In the genomic region with DNA sequence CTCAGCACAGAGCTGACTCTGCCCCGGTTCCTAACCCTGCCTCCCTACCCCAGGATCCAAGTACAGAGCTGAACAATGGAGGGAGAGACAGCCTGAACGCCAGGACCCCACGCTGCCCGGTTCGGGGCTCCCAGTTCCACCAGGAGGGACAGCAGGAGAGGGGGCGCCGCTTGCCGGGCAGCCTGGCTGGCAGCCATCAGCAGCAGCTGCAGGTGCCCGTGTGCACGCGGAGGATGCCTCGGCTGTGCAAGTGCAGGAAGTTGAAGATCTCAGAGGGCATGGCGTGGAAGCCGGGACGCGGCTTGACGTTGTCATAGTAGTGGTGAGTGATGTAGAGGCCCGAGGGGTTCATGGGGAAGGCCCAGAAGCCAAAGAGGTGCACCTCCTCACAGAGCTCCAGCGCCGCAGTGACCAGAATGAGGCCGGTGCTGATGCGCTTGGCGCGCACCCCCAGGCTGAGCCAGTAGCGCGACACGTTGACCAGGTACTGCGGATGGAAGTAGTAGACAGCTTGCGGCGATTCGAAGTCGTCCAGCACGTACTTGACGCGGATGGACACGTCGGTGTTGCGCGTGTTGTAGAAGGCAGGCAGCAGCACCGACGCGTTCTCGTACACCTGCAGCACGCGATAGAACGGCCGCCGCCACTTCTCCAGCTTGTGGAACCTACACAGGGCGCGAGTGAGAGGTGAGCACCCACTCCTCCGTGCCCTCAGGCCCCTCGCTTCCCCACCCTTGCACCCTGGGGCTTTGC, we compare ENCODE assay signal across 2 cellular contexts.
TF ChIP-seq lines count a peak whose summit lies in the region.

No MANE protein-coding gene starts in this region.

TF ChIP-seq in H1, 55 proteins besides CTCF, POLR2A, EP300 and RAD21:
- no peak for TF ChIP-seq GABPA (IDR thresholded peaks at IDR 0.05; ENCODE audit: borderline replicate concordance, insufficient read depth, low read length)
- TF ChIP-seq SIRT6 (IDR thresholded peaks at IDR 0.05; ENCODE audit: low read length), result no peak
- no peak for TF ChIP-seq SP2 (IDR thresholded peaks at IDR 0.05; ENCODE audit: low read length)
- no peak for TF ChIP-seq RXRA (IDR thresholded peaks at IDR 0.05; ENCODE audit: insufficient read depth, low read depth, low read length)

TF ChIP-seq in GM23338, 12 proteins besides CTCF, POLR2A, EP300 and RAD21:
- TF ChIP-seq ZNF462 (CRISPR knock-in tag; IDR thresholded peaks at IDR 0.05) (no peak), ZNF114 (CRISPR knock-in tag; IDR thresholded peaks at IDR 0.05) (no peak), ZNF331 (CRISPR knock-in tag; IDR thresholded peaks at IDR 0.05; ENCODE audit: low read depth) (no peak), EZH2 (IDR thresholded peaks at IDR 0.05; ENCODE audit: low read depth, unreplicated experiment) (no peak), EZH2phosphoT487 (IDR thresholded peaks at IDR 0.05; ENCODE audit: unreplicated experiment) (no peak), NANOG (IDR thresholded peaks at IDR 0.05; ENCODE audit: borderline replicate concordance) (no peak), STAT1 (IDR thresholded peaks at IDR 0.05; ENCODE audit: unreplicated experiment) (no peak), POLR2AphosphoS5 (IDR thresholded peaks at IDR 0.05; ENCODE audit: low read depth) (no peak)
- TF ChIP-seq, protein P1, sequence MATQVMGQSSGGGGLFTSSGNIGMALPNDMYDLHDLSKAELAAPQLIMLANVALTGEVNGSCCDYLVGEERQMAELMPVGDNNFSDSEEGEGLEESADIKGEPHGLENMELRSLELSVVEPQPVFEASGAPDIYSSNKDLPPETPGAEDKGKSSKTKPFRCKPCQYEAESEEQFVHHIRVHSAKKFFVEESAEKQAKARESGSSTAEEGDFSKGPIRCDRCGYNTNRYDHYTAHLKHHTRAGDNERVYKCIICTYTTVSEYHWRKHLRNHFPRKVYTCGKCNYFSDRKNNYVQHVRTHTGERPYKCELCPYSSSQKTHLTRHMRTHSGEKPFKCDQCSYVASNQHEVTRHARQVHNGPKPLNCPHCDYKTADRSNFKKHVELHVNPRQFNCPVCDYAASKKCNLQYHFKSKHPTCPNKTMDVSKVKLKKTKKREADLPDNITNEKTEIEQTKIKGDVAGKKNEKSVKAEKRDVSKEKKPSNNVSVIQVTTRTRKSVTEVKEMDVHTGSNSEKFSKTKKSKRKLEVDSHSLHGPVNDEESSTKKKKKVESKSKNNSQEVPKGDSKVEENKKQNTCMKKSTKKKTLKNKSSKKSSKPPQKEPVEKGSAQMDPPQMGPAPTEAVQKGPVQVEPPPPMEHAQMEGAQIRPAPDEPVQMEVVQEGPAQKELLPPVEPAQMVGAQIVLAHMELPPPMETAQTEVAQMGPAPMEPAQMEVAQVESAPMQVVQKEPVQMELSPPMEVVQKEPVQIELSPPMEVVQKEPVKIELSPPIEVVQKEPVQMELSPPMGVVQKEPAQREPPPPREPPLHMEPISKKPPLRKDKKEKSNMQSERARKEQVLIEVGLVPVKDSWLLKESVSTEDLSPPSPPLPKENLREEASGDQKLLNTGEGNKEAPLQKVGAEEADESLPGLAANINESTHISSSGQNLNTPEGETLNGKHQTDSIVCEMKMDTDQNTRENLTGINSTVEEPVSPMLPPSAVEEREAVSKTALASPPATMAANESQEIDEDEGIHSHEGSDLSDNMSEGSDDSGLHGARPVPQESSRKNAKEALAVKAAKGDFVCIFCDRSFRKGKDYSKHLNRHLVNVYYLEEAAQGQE (IDR thresholded peaks at IDR 0.05; ENCODE audit: unreplicated experiment), result no peak
